Comparison of ENCODE assay signal across 7 cellular contexts in genomic region chr1:178724386-178724733, GRCh38. TPM values are rescaled to one million over a fixed set of nuclear protein-coding genes. Genes with fewer than 3 reads are reported as not detected.
DNase-seq lines count a peak whose midpoint lies in the region; ATAC-seq and TF ChIP-seq lines count a peak whose summit lies in the region.

No MANE protein-coding gene starts in this region.

- H3K27ac ChIP-seq in skin epidermis = peak overlapping the region in 13 of 21 experiments; percentile 76 to 90 (median 84)

- H3K27ac Mint-ChIP-seq in T-helper 17 cell = peak overlapping the region; percentile 14

- H3K4me3 Mint-ChIP-seq in T-helper 17 cell = peak overlapping the region; percentile 89

- H3K4me3 ChIP-seq in H7 (ENCODE audit: insufficient read depth, low read depth, low read length) = peak overlapping the region; percentile 97
- peak overlapping the region; percentile 72 to 78 for H3K4me3 ChIP-seq in foreskin fibroblast (ENCODE audit: low read depth in 1 of 2, low read length in 2 of 2)
- H3K4me3 ChIP-seq in skin epidermis = peak overlapping the region; percentile 64 to 97 (median 79)

- peaks cover 13% of the 10 kb centered on the region for H3K4me1 Mint-ChIP-seq in T-helper 17 cell

- DNase-seq in H7 (peak; percentile 4), T-helper 17 cell (no peak), foreskin fibroblast (peak in 1 of 2 donors; percentile 10), ecto neural progenitor cell (ENCODE audit: low spot score) (no peak), DMS79 treated with DMSO at 0.1 percent for 48 hours (lab: John Stamatoyannopoulos, UW) (no peak)
- DNase-seq in activated effector memory CD4-positive, alpha-beta T cell treated with Interleukin-2 at 50 U/mL for 16 hours = no peak

- H3K27me3 ChIP-seq in H7 (ENCODE audit: control insufficient read depth, insufficient read depth, low read length) = peaks cover 2% of the 10 kb centered on the region; the same call in 1 of the 2 replicates

- H3K9me3 ChIP-seq in T-helper 17 cell (ENCODE audit: control insufficient read depth, low read length, poor library complexity, severe bottlenecking) = no peaks in the 10 kb centered on the region

- ATAC-seq in T-helper 17 cell = no peak

- H3K36me3 ChIP-seq in H7 (replicated peaks; ENCODE audit: control insufficient read depth, insufficient read depth, low read length) = no peaks in the 10 kb centered on the region

- peaks cover 2% of the 10 kb centered on the region for H3K36me3 Mint-ChIP-seq in T-helper 17 cell (ENCODE audit: low read depth)

- no peak for TF ChIP-seq CTCF in foreskin fibroblast (IDR thresholded peaks at IDR 0.05; ENCODE audit: low read depth, low read length)

- H3K27me3 Mint-ChIP-seq in T-helper 17 cell = no peaks in the 10 kb centered on the region

RNA-seq across cellular contexts. Expression of gene RALGPS2, which starts 0.7 kb away (rescaled TPM):
- total RNA-seq in H7 (2014; rRNA removed; shearing (Covaris generic)) = 41.4 and 43.4 TPM in 2 replicates
- total RNA-seq in T-helper 17 cell = 10 to 100 TPM in 1 of 2 donors, 1 to 10 TPM in 1; 6.8 to 17.0 TPM
